ENCODE assay signal across 19 cellular contexts in genomic region chr21:44735821-44736220, GRCh38. TPM values are rescaled to one million over a fixed set of nuclear protein-coding genes. Genes with fewer than 3 reads are reported as not detected.
DNase-seq lines count a peak whose midpoint lies in the region; ATAC-seq and TF ChIP-seq lines count a peak whose summit lies in the region.
"Had no signal": no experiment of that assay in that cellular context is flagged by ENCODE, and none has a peak within 500 bp of the region (broad histone marks: within the 10 kb centered on the region; RNA-seq: fewer than 3 reads in every experiment).

No MANE protein-coding gene starts in this region.

- no peak overlapping the region for H2AFZ ChIP-seq in PC-3 (ENCODE audit: low read length)

- peak overlapping the region in 2 of 11 experiments; percentile 25 to 36; a peak in 1 of 22 replicates for H3K27ac ChIP-seq in BLaER1 treated with 17β-estradiol and CSF1 and Interleukin-3, amounts not matched to agents 10 nM and 100 nM
- H3K27ac ChIP-seq in PC-3 (ENCODE audit: low read length) (peak overlapping the region; percentile 67), sigmoid colon (no peak overlapping the region), foreskin keratinocyte (no peak overlapping the region)
- H3K27ac ChIP-seq: SJSA1 had no signal

- TF ChIP-seq POLR2A in sigmoid colon (IDR thresholded peaks at IDR 0.05) = no peak

- CTCF ChIA-PET in PC-3 (lab: Charles Lee) = no interaction called here

- no peaks in the 10 kb centered on the region for H3K9me2 ChIP-seq in PC-3 (replicated peaks; ENCODE audit: low read length)

- no peak overlapping the region for H3K4me3 Mint-ChIP-seq in neural crest cell
- H3K4me3 Mint-ChIP-seq in stimulated activated naive B cell treated with anti-CD40 and anti-IgM and Interleukin-4, amounts not matched to agents 10 μg/mL and 1 μg/mL and 100 μg/mL, for 72 hours = no peak overlapping the region
- H3K4me3 Mint-ChIP-seq: CD14-positive monocyte had no signal

- H3F3A ChIP-seq in PC-3 (ENCODE audit: low read length, unreplicated experiment) = no peaks in the 10 kb centered on the region

- H3K4me1 Mint-ChIP-seq in neural crest cell = peaks cover 15% of the 10 kb centered on the region
- no peaks in the 10 kb centered on the region for H3K4me1 Mint-ChIP-seq in stimulated activated naive B cell treated with anti-CD40 and anti-IgM and Interleukin-4, amounts not matched to agents 10 μg/mL and 1 μg/mL and 100 μg/mL, for 72 hours

- H3K4me2 ChIP-seq in BLaER1 treated with 17β-estradiol and CSF1 and Interleukin-3, amounts not matched to agents 10 nM and 100 nM = peak overlapping the region; percentile 10 to 77 (median 54); a peak in 21 of 22 replicates
- no peak overlapping the region for H3K4me2 ChIP-seq in PC-3 (ENCODE audit: low read length)

- DNase-seq in DMS53 (lab: John Stamatoyannopoulos, UW) = peak; percentile 76
- DNase-seq in PC-3 = no peak
- no peak for DNase-seq in neural crest cell (ENCODE audit: low read depth, low spot score)
- DNase-seq in sigmoid colon = no peak
- no peak for DNase-seq in foreskin keratinocyte
- DNase-seq in stimulated activated naive B cell treated with anti-CD40 and anti-IgM and Interleukin-4, amounts not matched to agents 10 μg/mL and 1 μg/mL and 100 μg/mL, for 72 hours = no peak
- DNase-seq in NCI-H526 treated with DMSO at 0.1 percent for 48 hours (lab: John Stamatoyannopoulos, UW) = no peak
- DNase-seq: COR-L47, DMS 273 treated with DMSO at 0.1 percent for 48 hours, NCI-H1417 treated with DMSO at 0.1 percent for 48 hours, NCI-H2171 treated with DMSO at 0.1 percent for 48 hours, NCI-H446 treated with DMSO at 0.1 percent for 48 hours, T-helper 2 cell had no signal

- H3K27me3 Mint-ChIP-seq in neural crest cell (ENCODE audit: low read depth) = peaks cover 16% of the 10 kb centered on the region
- H3K27me3 Mint-ChIP-seq in stimulated activated naive B cell treated with anti-CD40 and anti-IgM and Interleukin-4, amounts not matched to agents 10 μg/mL and 1 μg/mL and 100 μg/mL, for 72 hours = peaks cover 10 to 53% of the 10 kb centered on the region in 2 donors

- H3K4me1 ChIP-seq in BLaER1 treated with 17β-estradiol and CSF1 and Interleukin-3, amounts not matched to agents 10 nM and 100 nM = peaks cover 21 to 67% (median 48%) of the 10 kb centered on the region in 10 experiments
- H3K4me1 ChIP-seq in PC-3 (ENCODE audit: insufficient read depth, low read length) (peaks cover 24% of the 10 kb centered on the region), sigmoid colon (no peaks in the 10 kb centered on the region), foreskin keratinocyte (no peaks in the 10 kb centered on the region)
- H3K4me1 ChIP-seq: SJSA1 had no signal

- H3K9me3 ChIP-seq in BLaER1 treated with 17β-estradiol and CSF1 and Interleukin-3, amounts not matched to agents 10 nM and 100 nM (replicated peaks in 1 of 11) = no peaks in the 10 kb centered on the region
- peaks cover 13% of the 10 kb centered on the region; the same call in 1 of the 2 replicates for H3K9me3 ChIP-seq in PC-3 (ENCODE audit: low read length)
- peaks cover 8 to 24% (median 21%) of the 10 kb centered on the region in 4 donors for H3K9me3 ChIP-seq in sigmoid colon
- H3K9me3 ChIP-seq: SJSA1 had no signal

- no TSS peak for BruUV-seq in PC-3 (replicated peaks; lab: Mats Ljungman, UMichigan)

- no peaks in the 10 kb centered on the region for H3K36me3 ChIP-seq in BLaER1 treated with 17β-estradiol and CSF1 and Interleukin-3, amounts not matched to agents 10 nM and 100 nM
- H3K36me3 ChIP-seq in PC-3 (ENCODE audit: low read depth, low read length) (peaks cover 16% of the 10 kb centered on the region; the same call in 1 of the 2 replicates), sigmoid colon (no peaks in the 10 kb centered on the region)
- H3K36me3 ChIP-seq: SJSA1 had no signal

- H3K4me3 ChIP-seq in BLaER1 treated with 17β-estradiol and CSF1 and Interleukin-3, amounts not matched to agents 10 nM and 100 nM = no peak overlapping the region
- H3K4me3 ChIP-seq in PC-3 (ENCODE audit: low read length) (no peak overlapping the region), sigmoid colon (no peak overlapping the region)
- H3K4me3 ChIP-seq: GM12878, SJSA1 had no signal

- peak overlapping the region in 3 of 11 experiments; percentile 18 to 62 (median 20); a peak in 3 of 22 replicates for H3K9ac ChIP-seq in BLaER1 treated with 17β-estradiol and CSF1 and Interleukin-3, amounts not matched to agents 10 nM and 100 nM
- H3K9ac ChIP-seq in PC-3 (ENCODE audit: low read length) = 0 out of 2 replicates have a peak overlapping the region, but pooled peaks have one; percentile 44

- no peaks in the 10 kb centered on the region for H3K79me2 ChIP-seq in PC-3 (ENCODE audit: low read length)

- POLR2A ChIA-PET in PC-3 (lab: Charles Lee; ENCODE audit: unreplicated experiment) = interaction anchor here (0.6 to 0.9 kb wide), 2 partner anchors 17 to 64 kb away, joined by 4 read pairs; no protein-coding TSS in a partner anchor

- no peaks in the 10 kb centered on the region for H3K36me3 Mint-ChIP-seq in neural crest cell (ENCODE audit: low read depth)
- peaks cover 12 to 22% of the 10 kb centered on the region in 2 donors for H3K36me3 Mint-ChIP-seq in stimulated activated naive B cell treated with anti-CD40 and anti-IgM and Interleukin-4, amounts not matched to agents 10 μg/mL and 1 μg/mL and 100 μg/mL, for 72 hours
- H3K36me3 Mint-ChIP-seq: CD14-positive monocyte had no signal

- no peaks in the 10 kb centered on the region for H3K9me3 Mint-ChIP-seq in neural crest cell
- H3K9me3 Mint-ChIP-seq in stimulated activated naive B cell treated with anti-CD40 and anti-IgM and Interleukin-4, amounts not matched to agents 10 μg/mL and 1 μg/mL and 100 μg/mL, for 72 hours = peaks cover 33 to 39% of the 10 kb centered on the region in 2 donors

- no peak for TF ChIP-seq EP300 in sigmoid colon (IDR thresholded peaks at IDR 0.05)

- peak overlapping the region; percentile 62 for H3K27ac Mint-ChIP-seq in neural crest cell (ENCODE audit: unreplicated experiment)
- H3K27ac Mint-ChIP-seq in stimulated activated naive B cell treated with anti-CD40 and anti-IgM and Interleukin-4, amounts not matched to agents 10 μg/mL and 1 μg/mL and 100 μg/mL, for 72 hours = no peak overlapping the region
- H3K27ac Mint-ChIP-seq: CD14-positive monocyte had no signal

- H3K27me3 ChIP-seq in BLaER1 treated with 17β-estradiol and CSF1 and Interleukin-3, amounts not matched to agents 10 nM and 100 nM = no peaks in the 10 kb centered on the region
- H3K27me3 ChIP-seq in PC-3 (ENCODE audit: low read length) (no peaks in the 10 kb centered on the region), sigmoid colon (peaks cover 0 to 5% (median 0%) of the 10 kb centered on the region in 3 donors), foreskin keratinocyte (no peaks in the 10 kb centered on the region)

- TF ChIP-seq CTCF in PC-3 (conservative IDR thresholded peaks at IDR 0.05; ENCODE audit: low read depth, low read length) (no peak), neural crest cell (conservative IDR thresholded peaks at IDR 0.05) (no peak), sigmoid colon (IDR thresholded peaks at IDR 0.05) (no peak), foreskin keratinocyte (conservative IDR thresholded peaks at IDR 0.05) (no peak)

- ATAC-seq in PC-3 = no peak
- no peak for ATAC-seq in foreskin keratinocyte
- no peak for ATAC-seq in stimulated activated naive B cell treated with anti-CD40 and anti-IgM and Interleukin-4, amounts not matched to agents 10 μg/mL and 1 μg/mL and 100 μg/mL, for 72 hours (replicated peaks)
- ATAC-seq: GM12878 had no signal

- H4K20me1 ChIP-seq in BLaER1 treated with 17β-estradiol and CSF1 and Interleukin-3, amounts not matched to agents 10 nM and 100 nM = no peaks in the 10 kb centered on the region
- no peaks in the 10 kb centered on the region for H4K20me1 ChIP-seq in PC-3 (ENCODE audit: low read length)

- intact Hi-C loops in PC-3 (cut with micrococcal nuclease) (no loop called here), sigmoid colon (cut with DNase I) (no loop called here)

- WGBS in sigmoid colon, 2 donors = 80 to 83% methylated on average over 6 of the region's 6 CpGs

RNA-seq across cellular contexts. Expression of gene TSPEAR, which starts 24.4 kb away (rescaled TPM):
- total RNA-seq in PC-3 (2014; rRNA removed) (2.1 and 3.2 TPM in 2 replicates), neural crest cell (not detected in 2 replicates), sigmoid colon (not detected), foreskin keratinocyte (not detected in 2 replicates)
- polyA plus RNA-seq in sigmoid colon (under 1 TPM in 2 of 3 donors, not detected in 1; under 0.01 to 0.20 TPM), foreskin keratinocyte (not detected in 2 replicates)
- total RNA-seq: Daoy, GM12878, MCF 10A, SJSA1 had no signal
- polyA plus RNA-seq: CD14-positive monocyte, GM12878 had no signal

RNA-seq across cellular contexts. Expression of gene KRTAP10-12, which starts 38.8 kb away (rescaled TPM):
- total RNA-seq in PC-3 (2014; rRNA removed) (not detected in 2 replicates), neural crest cell (not detected in 2 replicates), sigmoid colon (not detected), foreskin keratinocyte (not detected in 2 replicates)
- polyA plus RNA-seq in sigmoid colon (not detected), foreskin keratinocyte (not detected in 2 replicates)
- total RNA-seq: Daoy, GM12878, MCF 10A, SJSA1 had no signal
- polyA plus RNA-seq: CD14-positive monocyte, GM12878 had no signal

RNA-seq across cellular contexts. Expression of gene KRTAP12-1, which starts 53.9 kb away (rescaled TPM):
- total RNA-seq in PC-3 (2014; rRNA removed) (0.62 and 0.86 TPM in 2 replicates), neural crest cell (not detected in 2 replicates), sigmoid colon (not detected), foreskin keratinocyte (not detected in 2 replicates)
- polyA plus RNA-seq in sigmoid colon (not detected), foreskin keratinocyte (not detected in 2 replicates)
- total RNA-seq: Daoy, GM12878, MCF 10A, SJSA1 had no signal
- polyA plus RNA-seq: CD14-positive monocyte, GM12878 had no signal
